ENCODE assay signal across 8 cellular contexts in the genomic region with DNA sequence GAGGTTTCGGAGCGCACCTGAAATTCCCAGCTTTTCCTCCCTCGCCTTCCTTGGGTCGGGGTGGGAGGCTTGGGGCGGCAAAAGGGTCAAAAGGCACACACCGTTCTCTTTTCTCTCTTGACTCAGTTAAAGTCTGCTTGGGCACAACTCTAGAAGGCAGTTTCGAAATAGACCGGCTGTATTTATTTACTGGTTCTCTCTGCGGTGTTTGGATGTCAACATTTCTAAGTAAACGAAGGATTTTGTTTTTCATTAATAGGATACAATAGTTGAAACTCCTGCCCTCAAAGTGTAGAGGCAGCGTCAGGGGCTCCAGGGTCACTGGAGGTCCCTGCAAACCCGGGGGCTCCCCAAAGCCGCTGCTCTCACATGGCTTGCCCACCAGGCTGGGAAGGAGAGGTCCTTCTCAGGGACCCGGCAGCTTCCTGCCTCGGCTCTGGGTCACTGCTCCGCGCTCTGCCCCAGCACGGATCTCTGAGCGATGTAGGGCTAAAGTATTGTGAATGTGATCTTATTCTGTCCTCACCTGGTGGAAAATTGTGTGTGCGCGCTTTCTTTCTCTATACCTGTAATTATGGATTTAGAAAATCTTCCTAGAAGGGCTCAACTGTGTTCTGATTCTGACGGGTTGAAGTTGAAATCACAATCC. TPM values are rescaled to one million over a fixed set of nuclear protein-coding genes. Genes with fewer than 3 reads are reported as not detected.
DNase-seq lines count a peak whose midpoint lies in the region; ATAC-seq and TF ChIP-seq lines count a peak whose summit lies in the region.

No MANE protein-coding gene starts in this region.

- H2BK5ac ChIP-seq in H9 (ENCODE audit: insufficient read length, low read length), result no peak overlapping the region

- H3K4me1 ChIP-seq in H9 (ENCODE audit: insufficient read depth, low read length), result no peaks in the 10 kb centered on the region

- no peak overlapping the region for H4K5ac ChIP-seq in H9 (ENCODE audit: insufficient read length, low read depth, low read length)

- H4K8ac ChIP-seq in H9 (replicated peaks; ENCODE audit: insufficient read length, low read depth, low read length), result no peak overlapping the region

- H3K27me3 Mint-ChIP-seq in H9 (ENCODE audit: low read depth), result peaks cover 34% of the 10 kb centered on the region

- no peak overlapping the region for H3K27ac Mint-ChIP-seq in H9

- H3K4me3 ChIP-seq in WI38 (ENCODE audit: low read depth, low read length), result peak overlapping the region; percentile 68
- H3K4me3 ChIP-seq in foreskin fibroblast (ENCODE audit: low read depth in 1 of 2, low read length in 2 of 2), result peak overlapping the region; percentile 96 to 99

- H4K20me1 ChIP-seq in H9 (ENCODE audit: control insufficient read depth, insufficient read depth, insufficient read length), result no peaks in the 10 kb centered on the region

- peaks cover 11% of the 10 kb centered on the region for H3K23me2 ChIP-seq in H9 (ENCODE audit: insufficient read length, low read depth, low read length, poor library complexity, severe bottlenecking)

- no CpG with 5 or more reads among the region's 22 CpGs for WGBS in H9 (ENCODE audit: extremely low coverage, insufficient read length, low lambda C conversion rate)

- H2BK12ac ChIP-seq in H9 (ENCODE audit: insufficient read length, low read depth, low read length), result no peak overlapping the region

- H3K56ac ChIP-seq in H9 (ENCODE audit: insufficient read length, low read depth, low read length), result no peak overlapping the region

- H3K79me2 ChIP-seq in H9 (ENCODE audit: insufficient read depth, low read length), result no peaks in the 10 kb centered on the region

- no peaks in the 10 kb centered on the region for H3K36me3 Mint-ChIP-seq in H9 (ENCODE audit: insufficient read depth in 1 of 3, low read depth in 3 of 3)

- ATAC-seq in sciatic nerve (peak; percentile 29), GM19452 (IDR thresholded peaks at IDR 0.05; ENCODE audit: unreplicated experiment) (no peak)

- H3K23ac ChIP-seq in H9 (ENCODE audit: insufficient read length, low read depth, low read length), result no peak overlapping the region

- H2BK120ac ChIP-seq in H9 (ENCODE audit: low read depth, low read length, poor library complexity, severe bottlenecking), result no peak overlapping the region

- H3T11ph ChIP-seq in H9 (ENCODE audit: low read length), result no peak overlapping the region

- TF ChIP-seq CTCF in H9 (conservative IDR thresholded peaks at IDR 0.05) (no peak), WI38 (IDR thresholded peaks at IDR 0.05; ENCODE audit: low read depth, low read length) (no peak), foreskin fibroblast (IDR thresholded peaks at IDR 0.05; ENCODE audit: low read depth, low read length) (no peak)

- H3K14ac ChIP-seq in H9 (ENCODE audit: insufficient read depth, low read length), result no peak overlapping the region

- H2BK20ac ChIP-seq in H9 (ENCODE audit: low read depth, low read length, poor library complexity, severe bottlenecking), result no peak overlapping the region

- no peaks in the 10 kb centered on the region for H3K9me3 ChIP-seq in H9 (ENCODE audit: control insufficient read depth, low read depth, low read length)

- intact Hi-C loops in sciatic nerve (cut with DNase I), result no loop called here

- H2BK15ac ChIP-seq in H9 (ENCODE audit: low read depth, low read length), result no peak overlapping the region

- no peak overlapping the region for H3K27ac ChIP-seq in H9 (ENCODE audit: insufficient read length, low read depth, low read length)

- no peak overlapping the region for H3K4ac ChIP-seq in H9 (ENCODE audit: low read depth, low read length)

- no peak overlapping the region for H3K9ac ChIP-seq in H9 (ENCODE audit: extremely low read depth, insufficient read length, low read length)

- H4K91ac ChIP-seq in H9 (ENCODE audit: insufficient read length, low read depth, low read length), result no peak overlapping the region

- H3K4me2 ChIP-seq in H9 (ENCODE audit: insufficient read depth, insufficient read length, low read length), result peak overlapping the region; percentile 63

- no peaks in the 10 kb centered on the region for H3K79me1 ChIP-seq in H9 (ENCODE audit: insufficient read depth, low read depth, low read length, poor library complexity, severe bottlenecking)

- no peak overlapping the region for H3K18ac ChIP-seq in H9 (ENCODE audit: insufficient read length, low read depth, low read length)

- no peak overlapping the region for H2AK5ac ChIP-seq in H9 (ENCODE audit: insufficient read length, low read length)

- H3K9me3 Mint-ChIP-seq in H9, result no peaks in the 10 kb centered on the region; a peak in 1 of 5 replicates

- H3K4me1 Mint-ChIP-seq in H9, result peaks cover 9 to 13% of the 10 kb centered on the region in 2 experiments

- H2AFZ ChIP-seq in H9 (ENCODE audit: low read length), result no peak overlapping the region

- H3K27me3 ChIP-seq in H9 (ENCODE audit: insufficient read depth, low read length), result no peaks in the 10 kb centered on the region; the same call in 1 of the 2 replicates

- no peak for DNase-seq in H9
- DNase-seq in foreskin fibroblast, result peak in 1 of 2 donors; percentile 39
- DNase-seq in sciatic nerve (ENCODE audit: low spot score), result no peak
- DNase-seq in kidney glomerular epithelial cell (lab: John Stamatoyannopoulos, UW), result no peak
- no peak for DNase-seq in Kasumi-1 (lab: John Stamatoyannopoulos, UW)
- no peak for DNase-seq in AG08396 (ENCODE audit: low spot score)

- H3K4me3 Mint-ChIP-seq in H9, result peak overlapping the region; percentile 87 to 96

RNA-seq across cellular contexts. Expression of a gene that starts 1.0 kb away (rescaled TPM):
- total RNA-seq in H9 (2021) (16.6 and 19.5 TPM in 2 replicates), sciatic nerve (40.0 TPM)

RNA-seq across cellular contexts. Expression of a gene that starts 39.8 kb away (rescaled TPM):
- total RNA-seq in H9 (2021) (5.6 and 6.4 TPM in 2 replicates), sciatic nerve (7.9 TPM)

RNA-seq across cellular contexts. Expression of a gene that starts 57.2 kb away (rescaled TPM):
- total RNA-seq in H9 (2021), result 4.8 and 5.2 TPM in 2 replicates
- total RNA-seq in sciatic nerve, result 19.9 TPM
